In the genomic region with DNA sequence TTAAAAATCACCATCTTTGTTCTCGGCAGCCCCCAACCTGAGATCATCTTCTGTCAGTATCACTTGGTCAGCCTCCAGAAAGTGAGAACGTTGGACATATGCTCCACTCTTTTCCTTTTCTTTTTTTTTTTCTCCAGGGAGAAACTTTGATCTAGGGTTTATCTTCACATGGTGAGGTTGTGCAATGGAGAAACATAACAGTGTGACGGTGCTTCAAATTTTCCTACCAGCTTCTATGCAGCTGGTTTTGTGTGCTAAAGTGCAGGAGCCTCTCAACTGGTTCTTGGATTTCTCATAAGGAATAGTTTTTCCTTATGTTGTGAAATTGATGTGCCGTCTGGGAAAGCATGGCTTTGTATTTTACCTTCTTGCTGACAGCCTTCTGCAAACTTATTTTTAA, we compare ENCODE assay signal across 23 cellular contexts.
DNase-seq lines count a peak whose midpoint lies in the region; ATAC-seq, FAIRE-seq and TF ChIP-seq lines count a peak whose summit lies in the region.
"Had no signal": no experiment of that assay in that cellular context is flagged by ENCODE, and none has a peak within 500 bp of the region (broad histone marks: within the 10 kb centered on the region; RNA-seq: fewer than 3 reads in every experiment).

No MANE protein-coding gene starts in this region.

- no peak overlapping the region for H2AK5ac ChIP-seq in H1 (ENCODE audit: low read depth, low read length)

- FAIRE-seq in H1 (lab: Jason Lieb, UNC), result no peak
- FAIRE-seq: HTR-8/SVneo had no signal

- peak overlapping the region; percentile 72; the same call in 1 of the 2 replicates for H2AFZ ChIP-seq in H1 (ENCODE audit: low read length)

- H2BK15ac ChIP-seq in H1 (ENCODE audit: low read length), result no peak overlapping the region

- H2BK12ac ChIP-seq in H1 (ENCODE audit: low read depth, low read length), result no peak overlapping the region

- WGBS in H1 (ENCODE audit: extremely low coverage in 1 of 2, insufficient coverage in 1 of 2, insufficient read length in 1 of 2, insufficient replicate concordance in 2 of 2, low coverage in 1 of 2, low lambda C conversion rate in 2 of 2, missing lambda C conversion rate in 1 of 2), 2 experiments, result 86% methylated on average over 4 of the region's 4 CpGs; no CpG with 5 or more reads in 1 of the 2 experiments

- peak overlapping the region; percentile 79 for H3K4me3 Mint-ChIP-seq in mesothelial cell of epicardium
- H3K4me3 Mint-ChIP-seq: CD4-positive, alpha-beta memory T cell; GM23338; HFFc6 had no signal

- no peaks in the 10 kb centered on the region for H3K27me3 ChIP-seq in H1 (replicated peaks in 1 of 4; ENCODE audit: control insufficient read depth in 3 of 4, extremely low read depth in 1 of 4, insufficient read depth in 3 of 4, low read length in 3 of 4)
- no peaks in the 10 kb centered on the region for H3K27me3 ChIP-seq in gastrocnemius medialis
- H3K27me3 ChIP-seq: Peyer's patch had no signal

- no peaks in the 10 kb centered on the region for H3K79me2 ChIP-seq in H1 (ENCODE audit: control insufficient read depth in 1 of 2, insufficient read depth in 2 of 2, low read length in 2 of 2)

- H3K9ac ChIP-seq in H1 (replicated peaks in 1 of 4; ENCODE audit: extremely low read depth in 1 of 4, low read depth in 3 of 4, low read length in 3 of 4), result no peak overlapping the region
- H3K9ac ChIP-seq: KMS-11 had no signal

- H3K9me3 Mint-ChIP-seq in mesothelial cell of epicardium, result peaks cover 26% of the 10 kb centered on the region

- no peak overlapping the region for H2BK120ac ChIP-seq in H1 (replicated peaks; ENCODE audit: low read depth, low read length)

- POLR2A ChIA-PET in H1 (lab: Charles Lee; ENCODE audit: partially characterized antibody), result no interaction called here

- TF ChIP-seq POLR2A in H1 (IDR thresholded peaks at IDR 0.05; ENCODE audit: control extremely low read depth in 1 of 2, low read depth in 2 of 2, low read length in 2 of 2), result no peak
- no peak for TF ChIP-seq POLR2A in gastrocnemius medialis (IDR thresholded peaks at IDR 0.05)

- H3K56ac ChIP-seq in H1 (replicated peaks; ENCODE audit: insufficient read length, low read depth, low read length), result no peak overlapping the region

- H2BK20ac ChIP-seq in H1 (ENCODE audit: low read length), result no peak overlapping the region

- no peak overlapping the region for H3K14ac ChIP-seq in H1 (ENCODE audit: insufficient read length)

- H3K9me3 ChIP-seq in H1 (ENCODE audit: insufficient read depth in 2 of 2, low read depth in 1 of 2, low read length in 1 of 2) (no peaks in the 10 kb centered on the region), gastrocnemius medialis (no peaks in the 10 kb centered on the region)
- H3K9me3 ChIP-seq: Caco-2, HAP-1 had no signal

- H3K4ac ChIP-seq in H1 (replicated peaks; ENCODE audit: insufficient read length, low read depth, low read length), result no peak overlapping the region

- TF ChIP-seq EP300 in H1 (IDR thresholded peaks at IDR 0.05; ENCODE audit: borderline replicate concordance in 1 of 2, low read depth in 2 of 2, low read length in 2 of 2), result no peak

- no peak for ATAC-seq in gastrocnemius medialis
- ATAC-seq: GM23338 had no signal

- H4K20me1 ChIP-seq in H1 (replicated peaks in 1 of 2; ENCODE audit: control insufficient read depth in 1 of 2, insufficient read depth in 2 of 2, low read length in 2 of 2), result no peaks in the 10 kb centered on the region

- H3K23me2 ChIP-seq in H1 (ENCODE audit: low read depth, low read length), result no peaks in the 10 kb centered on the region

- no peak for TF ChIP-seq CTCF in H1 (IDR thresholded peaks at IDR 0.05; ENCODE audit: control extremely low read depth in 1 of 3, insufficient read depth in 1 of 3, low read depth in 1 of 3, low read length in 3 of 3)
- no peak for TF ChIP-seq CTCF in mesothelial cell of epicardium (IDR thresholded peaks at IDR 0.05; ENCODE audit: unreplicated experiment)
- no peak for TF ChIP-seq CTCF in gastrocnemius medialis (IDR thresholded peaks at IDR 0.05 in 4 of 5, conservative IDR thresholded peaks at IDR 0.05 in 1 of 5)
- no peak for TF ChIP-seq CTCF in GM20000 (IDR thresholded peaks at IDR 0.05; ENCODE audit: extremely low read depth, missing control alignments)

- H3K4me2 ChIP-seq in H1 (ENCODE audit: insufficient read depth in 1 of 2, low read depth in 2 of 2, low read length in 2 of 2), result no peak overlapping the region
- H3K4me2 ChIP-seq: GM23338, KMS-11 had no signal

- no peak overlapping the region for H3K4me3 ChIP-seq in H1 (ENCODE audit: extremely low read depth in 1 of 4, insufficient read depth in 2 of 4, low read depth in 3 of 4, low read length in 4 of 4)
- no peak overlapping the region for H3K4me3 ChIP-seq in gastrocnemius medialis
- H3K4me3 ChIP-seq: GM23338, HAP-1, Peyer's patch, SK-N-MC had no signal

- no peaks in the 10 kb centered on the region for H3K36me3 ChIP-seq in H1 (ENCODE audit: control insufficient read depth in 2 of 4, insufficient read depth in 4 of 4, low read length in 3 of 4)
- H3K36me3 ChIP-seq in gastrocnemius medialis, result no peaks in the 10 kb centered on the region
- H3K36me3 ChIP-seq: HAP-1, Peyer's patch had no signal

- no peak overlapping the region for H3K23ac ChIP-seq in H1 (ENCODE audit: insufficient read length)

- intact Hi-C loops in gastrocnemius medialis (cut with DNase I; ENCODE audit: low total_unique reads), result no loop called here

- H3K4me1 ChIP-seq in H1 (replicated peaks in 1 of 4; ENCODE audit: control insufficient read depth in 3 of 4, insufficient read depth in 4 of 4, low read length in 3 of 4) (no peaks in the 10 kb centered on the region), gastrocnemius medialis (no peaks in the 10 kb centered on the region)
- H3K4me1 ChIP-seq: HAP-1, Peyer's patch had no signal

- H3K27me3 Mint-ChIP-seq in mesothelial cell of epicardium (ENCODE audit: low read depth), result no peaks in the 10 kb centered on the region
- H3K27me3 Mint-ChIP-seq: CD4-positive, alpha-beta memory T cell had no signal

- CTCF ChIA-PET in H1 (lab: Charles Lee; ENCODE audit: partially characterized antibody), result no interaction called here

- H2BK5ac ChIP-seq in H1 (ENCODE audit: low read depth, low read length), result no peak overlapping the region

- no peak overlapping the region for H3K18ac ChIP-seq in H1 (ENCODE audit: extremely low read depth, low read length)

- H4K5ac ChIP-seq in H1 (ENCODE audit: insufficient read length, low read depth, low read length), result no peak overlapping the region

- no peak overlapping the region for H4K91ac ChIP-seq in H1 (replicated peaks; ENCODE audit: insufficient read length, low read length)

- no peak for TF ChIP-seq RAD21 in H1 (IDR thresholded peaks at IDR 0.05 in 1 of 2, conservative IDR thresholded peaks at IDR 0.05 in 1 of 2; ENCODE audit: low read depth in 2 of 2, low read length in 2 of 2)

- peaks cover 37% of the 10 kb centered on the region for H3K4me1 Mint-ChIP-seq in mesothelial cell of epicardium
- H3K4me1 Mint-ChIP-seq: CD4-positive, alpha-beta memory T cell; GM23338 had no signal

- H3K79me1 ChIP-seq in H1 (ENCODE audit: low read depth, low read length), result no peaks in the 10 kb centered on the region

- H3K27ac Mint-ChIP-seq in mesothelial cell of epicardium, result peak overlapping the region; percentile 95
- H3K27ac Mint-ChIP-seq: CD4-positive, alpha-beta memory T cell; GM23338; HFFc6 had no signal

- H4K8ac ChIP-seq in H1 (ENCODE audit: extremely low read depth, insufficient read depth, low read length), result no peak overlapping the region

- DNase-seq in NCI-H226 (peak; percentile 68), H1 (ENCODE audit: low read depth in 1 of 2, low spot score in 2 of 2) (no peak), mesothelial cell of epicardium (ENCODE audit: low spot score in 2 of 2, unreplicated experiment in 2 of 2) (no peak), gastrocnemius medialis (no peak), GM20000 (ENCODE audit: low spot score) (no peak), OCI-M1 (lab: John Stamatoyannopoulos, UW) (no peak), cerebellum (ENCODE audit: low spot score) (no peak)
- DNase-seq: C1 segment of cervical spinal cord; CD4-positive, alpha-beta memory T cell; HFFc6; IMR-90; MM.1S; NCI-H2029; NCI-H510A; NCI-H69; Peyer's patch; SIG-M5 had no signal

- H3K27ac ChIP-seq in H1 (ENCODE audit: low read depth, low read length) (no peak overlapping the region), gastrocnemius medialis (no peak overlapping the region)
- H3K27ac ChIP-seq: KMS-11, Peyer's patch, SK-N-MC had no signal

- peaks cover 18% of the 10 kb centered on the region for H3K36me3 Mint-ChIP-seq in mesothelial cell of epicardium
- H3K36me3 Mint-ChIP-seq: CD4-positive, alpha-beta memory T cell had no signal

- in situ Hi-C loops in gastrocnemius medialis (cut with MboI; ENCODE audit: low sequenced_read_pairs in 4 of 4), result no loop called here

TF ChIP-seq in H1, 55 proteins besides CTCF, POLR2A, EP300 and RAD21 (continues in another document):
- TF ChIP-seq YY1 (IDR thresholded peaks at IDR 0.05; ENCODE audit: low read depth, low read length) (no peak), CREB1 (IDR thresholded peaks at IDR 0.05) (no peak), NANOG (IDR thresholded peaks at IDR 0.05; ENCODE audit: insufficient read depth, low read depth, low read length, poor library complexity, severe bottlenecking) (no peak), GTF2F1 (IDR thresholded peaks at IDR 0.05; ENCODE audit: borderline replicate concordance, low read depth, low read length) (no peak), ATF3 (IDR thresholded peaks at IDR 0.05; ENCODE audit: insufficient read depth, low read depth, low read length) (no peak), CBX8 (IDR thresholded peaks at IDR 0.05; ENCODE audit: borderline replicate concordance, low read depth, low read length) (no peak), SRF (IDR thresholded peaks at IDR 0.05; ENCODE audit: low read depth, low read length) (no peak), SUZ12 (IDR thresholded peaks at IDR 0.05; ENCODE audit: low read length) (no peak), CBX5 (IDR thresholded peaks at IDR 0.05; ENCODE audit: low read depth, low read length) (no peak), PHF8 (conservative IDR thresholded peaks at IDR 0.05; ENCODE audit: low read depth, low read length) (no peak), CHD1 (IDR thresholded peaks at IDR 0.05; ENCODE audit: low read depth, low read length) (no peak), KDM5A (IDR thresholded peaks at IDR 0.05; ENCODE audit: low read length) (no peak)
- TF ChIP-seq, protein P1, sequence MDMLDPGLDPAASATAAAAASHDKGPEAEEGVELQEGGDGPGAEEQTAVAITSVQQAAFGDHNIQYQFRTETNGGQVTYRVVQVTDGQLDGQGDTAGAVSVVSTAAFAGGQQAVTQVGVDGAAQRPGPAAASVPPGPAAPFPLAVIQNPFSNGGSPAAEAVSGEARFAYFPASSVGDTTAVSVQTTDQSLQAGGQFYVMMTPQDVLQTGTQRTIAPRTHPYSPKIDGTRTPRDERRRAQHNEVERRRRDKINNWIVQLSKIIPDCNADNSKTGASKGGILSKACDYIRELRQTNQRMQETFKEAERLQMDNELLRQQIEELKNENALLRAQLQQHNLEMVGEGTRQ (IDR thresholded peaks at IDR 0.05; ENCODE audit: low read length), result no peak
